Comparison of ENCODE assay signal across 18 cellular contexts in genomic region chr4:73248416-73248815, GRCh38. TPM values are rescaled to one million over a fixed set of nuclear protein-coding genes. Genes with fewer than 3 reads are reported as not detected.
DNase-seq lines count a peak whose midpoint lies in the region; FAIRE-seq and TF ChIP-seq lines count a peak whose summit lies in the region.
"Had no signal": no experiment of that assay in that cellular context is flagged by ENCODE, and none has a peak within 500 bp of the region (broad histone marks: within the 10 kb centered on the region; RNA-seq: fewer than 3 reads in every experiment).

No MANE protein-coding gene starts in this region.

- H3K9me3 ChIP-seq in Loucy (ENCODE audit: insufficient read depth, low read depth, low read length) (no peaks in the 10 kb centered on the region), kidney (ENCODE audit: control insufficient read depth in 1 of 2, low read length in 2 of 2) (no peaks in the 10 kb centered on the region), neural progenitor cell (ENCODE audit: low read depth) (no peaks in the 10 kb centered on the region)
- H3K9me3 ChIP-seq: A549, HAP-1 had no signal

- no peak overlapping the region for H3K27ac ChIP-seq in kidney (ENCODE audit: low read depth in 2 of 2, low read length in 2 of 2)
- H3K27ac ChIP-seq in neural progenitor cell = no peak overlapping the region
- H3K27ac ChIP-seq: A549, GM23248 had no signal

- no peak overlapping the region for H3K9ac ChIP-seq in Loucy (ENCODE audit: low read depth, low read length, poor library complexity, severe bottlenecking)
- no peak overlapping the region for H3K9ac ChIP-seq in kidney (ENCODE audit: low read length in 2 of 2)
- H3K9ac ChIP-seq in neural progenitor cell = no peak overlapping the region
- H3K9ac ChIP-seq: GM23248 had no signal

- H3K4me2 ChIP-seq in Loucy (ENCODE audit: low read depth, low read length, poor library complexity, severe bottlenecking) = peak overlapping the region; percentile 60
- no peak overlapping the region for H3K4me2 ChIP-seq in neural progenitor cell
- H3K4me2 ChIP-seq: A549 had no signal

- DNase-seq in kidney (no peak), NCI-H774 (lab: John Stamatoyannopoulos, UW) (no peak), hepatic stellate cell (ENCODE audit: low spot score) (no peak), neural progenitor cell (ENCODE audit: low spot score) (no peak)
- no peak for DNase-seq in activated CD4-positive, alpha-beta T cell treated with anti-CD3 and anti-CD28 coated beads for 4 hours
- DNase-seq: AML-193; Calu3; CD4-positive, alpha-beta memory T cell; GM23248; IMR-90; KBM-7 had no signal

- H3K4me1 Mint-ChIP-seq in neural progenitor cell = no peaks in the 10 kb centered on the region

- no peaks in the 10 kb centered on the region for H3K9me2 ChIP-seq in Loucy (replicated peaks; ENCODE audit: low read depth, low read length)

- H3K4me1 ChIP-seq in Loucy (ENCODE audit: insufficient read depth, low read length, poor library complexity, severe bottlenecking) (peaks cover 34% of the 10 kb centered on the region), kidney (ENCODE audit: control insufficient read depth in 1 of 2, insufficient read depth in 1 of 2, low read depth in 1 of 2, low read length in 2 of 2) (peaks cover 0 to 4% of the 10 kb centered on the region in 2 donors), neural progenitor cell (no peaks in the 10 kb centered on the region)
- H3K4me1 ChIP-seq: A549 had no signal

- H3K9me3 Mint-ChIP-seq in neural progenitor cell = peaks cover 6% of the 10 kb centered on the region
- H3K9me3 Mint-ChIP-seq: CD4-positive, alpha-beta memory T cell had no signal

- no peaks in the 10 kb centered on the region for H3K27me3 Mint-ChIP-seq in neural progenitor cell (ENCODE audit: insufficient read depth, low read depth)
- H3K27me3 Mint-ChIP-seq: CD4-positive, alpha-beta memory T cell had no signal

- H3K4me3 ChIP-seq in Loucy (ENCODE audit: low read length, poor library complexity, severe bottlenecking) (peak overlapping the region; percentile 6), kidney (ENCODE audit: low read length in 2 of 2) (no peak overlapping the region), neural progenitor cell (no peak overlapping the region)
- H3K4me3 ChIP-seq: A549, GM23248, HAP-1 had no signal

- H3K36me3 ChIP-seq in Loucy (ENCODE audit: insufficient read depth, low read length) (peaks cover 23% of the 10 kb centered on the region; the same call in 1 of the 2 replicates), kidney (ENCODE audit: control insufficient read depth in 1 of 2, insufficient read depth in 2 of 2, low read length in 2 of 2) (peaks cover 0 to 2% of the 10 kb centered on the region in 2 donors), neural progenitor cell (no peaks in the 10 kb centered on the region)

- H3K79me2 ChIP-seq in Loucy (ENCODE audit: insufficient read depth, low read length) = peaks cover 100% of the 10 kb centered on the region
- peaks cover 100% of the 10 kb centered on the region for H3K79me2 ChIP-seq in neural progenitor cell (ENCODE audit: low read depth)

- no peak overlapping the region for H3K4me3 Mint-ChIP-seq in neural progenitor cell
- H3K4me3 Mint-ChIP-seq: CD14-positive monocyte had no signal

- H4K20me1 ChIP-seq in Loucy (ENCODE audit: insufficient read depth, low read length, poor library complexity, severe bottlenecking) (peaks cover 95% of the 10 kb centered on the region), neural progenitor cell (ENCODE audit: low read depth) (peaks cover 93% of the 10 kb centered on the region)

- H3K27me3 ChIP-seq in Loucy (ENCODE audit: insufficient read depth, low read length, poor library complexity, severe bottlenecking) (no peaks in the 10 kb centered on the region), neural progenitor cell (no peaks in the 10 kb centered on the region)

- H3K36me3 Mint-ChIP-seq in neural progenitor cell = peaks cover 62% of the 10 kb centered on the region

- intact Hi-C loops in kidney (cut with DNase I) = no loop called here

- peak; percentile 21 for FAIRE-seq in endometrium (lab: Jason Lieb, UNC)
- FAIRE-seq in kidney (lab: Jason Lieb, UNC) = peak; percentile 83
- FAIRE-seq: A549, GM12891, HTR-8/SVneo had no signal

- H2AFZ ChIP-seq in Loucy (ENCODE audit: low read length) (no peak overlapping the region), neural progenitor cell (replicated peaks) (no peak overlapping the region)
- H2AFZ ChIP-seq: GM23248 had no signal

- H3F3A ChIP-seq in Loucy (ENCODE audit: low read depth) (no peaks in the 10 kb centered on the region), neural progenitor cell (ENCODE audit: low read depth) (no peaks in the 10 kb centered on the region)

- no peak overlapping the region for H3K27ac Mint-ChIP-seq in neural progenitor cell
- H3K27ac Mint-ChIP-seq: CD4-positive, alpha-beta memory T cell had no signal

- no peak for TF ChIP-seq CTCF in Loucy (conservative IDR thresholded peaks at IDR 0.05; ENCODE audit: low read length)
- TF ChIP-seq CTCF in kidney (IDR thresholded peaks at IDR 0.05; ENCODE audit: borderline replicate concordance, extremely low read depth, insufficient read depth) = no peak
- no peak for TF ChIP-seq CTCF in neural progenitor cell (IDR thresholded peaks at IDR 0.05)

RNA-seq across cellular contexts. Expression of gene ANKRD17, which starts 10.2 kb away (rescaled TPM):
- total RNA-seq in kidney (67.7 TPM), neural progenitor cell (ENCODE audit: low replicate concordance) (61.9 and 67.3 TPM in 2 replicates)
- 13.3 TPM for polyA plus RNA-seq in kidney (ENCODE audit: insufficient read depth, low read depth, low replicate concordance)
